ENCODE assay signal across 8 cellular contexts in the genomic region with DNA sequence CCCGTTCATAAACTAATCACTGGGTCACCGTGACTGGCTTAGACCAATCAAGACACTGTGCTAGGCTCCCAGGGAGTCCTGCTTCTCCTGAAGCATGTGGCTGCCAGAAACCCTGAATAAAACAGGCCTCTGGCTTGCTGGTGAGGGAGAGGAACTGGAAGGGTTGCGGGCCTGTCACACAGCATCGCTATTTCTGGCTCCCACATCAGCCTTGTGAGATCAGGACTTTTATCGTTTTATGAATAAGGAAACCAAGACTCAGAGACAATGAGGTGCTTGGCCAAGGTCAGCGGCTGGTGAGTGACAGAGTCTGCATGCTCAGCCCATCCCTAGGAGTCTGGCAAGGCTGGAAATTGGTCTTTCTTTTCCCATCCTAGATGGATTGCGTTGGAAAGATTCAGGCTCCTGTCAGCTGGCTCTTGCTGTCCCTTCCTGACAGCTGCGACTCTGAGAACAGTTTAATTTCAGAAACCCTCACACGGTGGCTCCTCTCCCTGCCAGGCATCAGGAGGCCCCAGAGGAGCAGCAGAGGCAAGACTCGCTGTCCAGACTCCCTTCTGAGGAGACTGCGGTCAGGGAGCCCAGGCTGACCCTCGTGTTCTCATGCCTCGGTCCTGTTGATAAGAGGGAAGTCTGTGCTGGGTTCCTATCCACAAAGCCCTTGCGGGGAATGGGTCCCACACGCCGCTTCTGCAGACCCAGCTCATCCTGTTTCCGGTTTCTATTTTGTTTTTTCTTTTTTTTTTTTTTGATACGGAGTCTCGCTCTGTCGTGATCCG.
DNase-seq lines count a peak whose midpoint lies in the region; ATAC-seq and TF ChIP-seq lines count a peak whose summit lies in the region.

No MANE protein-coding gene starts in this region.

- peaks cover 17% of the 10 kb centered on the region for H3K9me3 Mint-ChIP-seq in dendritic cell treated with granulocyte-macrophage colony-stimulating factor and Interleukin-4, amounts not matched to agents 40 ng/mL and 50 ng/mL, for 4 days
- peaks cover 10% of the 10 kb centered on the region for H3K9me3 Mint-ChIP-seq in progenitor cell of endocrine pancreas (ENCODE audit: low read depth)

- H3K27ac ChIP-seq in DOHH2 (ENCODE audit: low read depth, low read length): no peak overlapping the region

- no peaks in the 10 kb centered on the region for H3K36me3 Mint-ChIP-seq in dendritic cell treated with granulocyte-macrophage colony-stimulating factor and Interleukin-4, amounts not matched to agents 40 ng/mL and 50 ng/mL, for 4 days (ENCODE audit: low read depth)
- H3K36me3 Mint-ChIP-seq in progenitor cell of endocrine pancreas (ENCODE audit: insufficient read depth): no peaks in the 10 kb centered on the region

- no peaks in the 10 kb centered on the region for H3K9me2 ChIP-seq in DOHH2 (replicated peaks; ENCODE audit: control insufficient read depth, low read length)

- H3K27ac Mint-ChIP-seq in dendritic cell treated with granulocyte-macrophage colony-stimulating factor and Interleukin-4, amounts not matched to agents 40 ng/mL and 50 ng/mL, for 4 days: peak overlapping the region; percentile 75
- H3K27ac Mint-ChIP-seq in progenitor cell of endocrine pancreas: peak overlapping the region; percentile 50

- no peaks in the 10 kb centered on the region for H4K20me1 ChIP-seq in DOHH2 (ENCODE audit: control insufficient read depth, insufficient read depth, low read depth, low read length)

- H3K27me3 ChIP-seq in DOHH2 (ENCODE audit: control insufficient read depth, low read length): peaks cover 6% of the 10 kb centered on the region; the same call in 1 of the 2 replicates

- peak overlapping the region; percentile 7; the same call in 1 of the 2 replicates for H3K4me2 ChIP-seq in DOHH2 (ENCODE audit: low read length)

- TF ChIP-seq CTCF in DOHH2 (IDR thresholded peaks at IDR 0.05; ENCODE audit: low read depth, low read length, poor library complexity, severe bottlenecking) (no peak), progenitor cell of endocrine pancreas (IDR thresholded peaks at IDR 0.05; ENCODE audit: unreplicated experiment) (no peak)

- H3F3A ChIP-seq in DOHH2 (ENCODE audit: control insufficient read depth, insufficient read depth): no peaks in the 10 kb centered on the region

- H3K79me2 ChIP-seq in DOHH2 (ENCODE audit: control insufficient read depth, low read length): no peaks in the 10 kb centered on the region

- ATAC-seq in HG03354 (IDR thresholded peaks at IDR 0.05; ENCODE audit: poor library complexity, severe bottlenecking, unreplicated experiment): peak; percentile 33
- no peak for ATAC-seq in HG03520 (IDR thresholded peaks at IDR 0.05; ENCODE audit: unreplicated experiment)
- ATAC-seq in GM18858 (IDR thresholded peaks at IDR 0.05; ENCODE audit: unreplicated experiment): no peak
- no peak for ATAC-seq in GM21515 (IDR thresholded peaks at IDR 0.05; ENCODE audit: unreplicated experiment)

- peaks cover 8% of the 10 kb centered on the region; the same call in 1 of the 2 replicates for H3K4me1 ChIP-seq in DOHH2 (ENCODE audit: control insufficient read depth, low read length)

- H3K4me1 Mint-ChIP-seq in dendritic cell treated with granulocyte-macrophage colony-stimulating factor and Interleukin-4, amounts not matched to agents 40 ng/mL and 50 ng/mL, for 4 days (ENCODE audit: low read depth): peaks cover 20% of the 10 kb centered on the region
- H3K4me1 Mint-ChIP-seq in progenitor cell of endocrine pancreas (ENCODE audit: low read depth): no peaks in the 10 kb centered on the region

- DNase-seq in progenitor cell of endocrine pancreas (ENCODE audit: low spot score, unreplicated experiment) (no peak), dedifferentiated amniotic fluid mesenchymal stem cell (ENCODE audit: extremely low spot score) (no peak)

- no peaks in the 10 kb centered on the region; the same call in none of the 2 replicates for H3K9me3 ChIP-seq in DOHH2 (ENCODE audit: control insufficient read depth, insufficient read depth, low read length)

- H3K4me3 Mint-ChIP-seq in dendritic cell treated with granulocyte-macrophage colony-stimulating factor and Interleukin-4, amounts not matched to agents 40 ng/mL and 50 ng/mL, for 4 days: peak overlapping the region; percentile 67
- H3K4me3 Mint-ChIP-seq in progenitor cell of endocrine pancreas (ENCODE audit: low read depth): no peak overlapping the region

- no peak overlapping the region; the same call in 1 of the 2 replicates for H3K4me3 ChIP-seq in DOHH2 (ENCODE audit: low read length)

- intact Hi-C loops in dendritic cell treated with granulocyte-macrophage colony-stimulating factor and Interleukin-4, amounts not matched to agents 40 ng/mL and 50 ng/mL, for 4 days (cut with micrococcal nuclease): no loop called here

- no peaks in the 10 kb centered on the region for H3K36me3 ChIP-seq in DOHH2 (ENCODE audit: control insufficient read depth, low read length)

- peaks cover 17% of the 10 kb centered on the region for H3K27me3 Mint-ChIP-seq in dendritic cell treated with granulocyte-macrophage colony-stimulating factor and Interleukin-4, amounts not matched to agents 40 ng/mL and 50 ng/mL, for 4 days
- no peaks in the 10 kb centered on the region for H3K27me3 Mint-ChIP-seq in progenitor cell of endocrine pancreas
